ENCODE assay signal across 27 cellular contexts in the genomic region with DNA sequence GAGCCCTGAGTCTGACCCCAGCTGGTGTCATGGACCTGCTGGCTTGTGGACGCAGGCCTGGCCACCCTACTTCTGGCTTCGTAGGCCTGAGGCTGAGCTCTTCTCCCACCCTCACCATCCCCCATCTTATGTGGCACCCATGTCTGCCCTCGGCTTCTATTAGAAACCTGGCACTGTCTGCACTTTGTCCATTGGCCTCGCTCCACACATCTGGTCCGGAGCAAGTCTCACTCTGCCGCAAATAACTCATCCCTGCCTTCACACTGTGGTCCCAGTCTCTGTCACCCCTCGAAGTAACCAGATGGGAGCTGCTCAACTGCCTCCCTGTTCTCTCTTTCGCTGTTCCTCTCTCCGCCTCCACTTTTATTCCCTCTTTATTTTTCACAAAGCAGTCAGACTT.
DNase-seq lines count a peak whose midpoint lies in the region; ATAC-seq and TF ChIP-seq lines count a peak whose summit lies in the region.
"Had no signal": no experiment of that assay in that cellular context is flagged by ENCODE, and none has a peak within 500 bp of the region (broad histone marks: within the 10 kb centered on the region; RNA-seq: fewer than 3 reads in every experiment).

No MANE protein-coding gene starts in this region.

- no peaks in the 10 kb centered on the region for H3K23me2 ChIP-seq in H9 (ENCODE audit: insufficient read length, low read depth, low read length, poor library complexity, severe bottlenecking)

- H3K36me3 Mint-ChIP-seq in H9 (ENCODE audit: insufficient read depth in 1 of 3, low read depth in 3 of 3): peaks cover 67 to 98% (median 94%) of the 10 kb centered on the region in 3 experiments; a peak in 6 of 7 replicates
- peaks cover 85% of the 10 kb centered on the region for H3K36me3 Mint-ChIP-seq in nephron progenitor cell (ENCODE audit: low read depth)

- WGBS in H9 (ENCODE audit: extremely low coverage, insufficient read length, low lambda C conversion rate): no CpG with 5 or more reads among the region's 9 CpGs
- WGBS in tibial nerve, 2 donors: 88 to 89% methylated on average over 9 of the region's 9 CpGs

- no peak overlapping the region for H3K9ac ChIP-seq in H9 (ENCODE audit: extremely low read depth, insufficient read length, low read length)
- H3K9ac ChIP-seq: neural progenitor cell had no signal

- H3K4ac ChIP-seq in H9 (ENCODE audit: low read depth, low read length): no peak overlapping the region

- TF ChIP-seq CTCF in H9 (conservative IDR thresholded peaks at IDR 0.05): no peak
- no peak for TF ChIP-seq CTCF in nephron progenitor cell (IDR thresholded peaks at IDR 0.05)
- no peak for TF ChIP-seq CTCF in tibial nerve (IDR thresholded peaks at IDR 0.05)

- no peak overlapping the region for H3K4me2 ChIP-seq in H9 (ENCODE audit: insufficient read depth, insufficient read length, low read length)
- H3K4me2 ChIP-seq: A549, neural progenitor cell had no signal

- no peak overlapping the region for H2AK5ac ChIP-seq in H9 (ENCODE audit: insufficient read length, low read length)

- DNase-seq in AG08395 (ENCODE audit: low spot score) (peak; percentile 79), H9 (no peak), globus pallidus (ENCODE audit: low spot score) (peak; percentile 13), nephron progenitor cell (no peak), GM19240 (ENCODE audit: insufficient read length, low spot score) (no peak), NCI-H187 treated with DMSO at 0.1 percent for 48 hours (lab: John Stamatoyannopoulos, UW) (no peak), tibial nerve (ENCODE audit: low spot score in 2 of 2) (no peak)
- DNase-seq: activated CD4-positive, alpha-beta T cell treated with anti-CD3 and anti-CD28 coated beads, Interleukin-2, amount 50 U/mL, for 48 hours; activated CD4-positive, CD25-positive, alpha-beta regulatory T cell; dermis blood vessel endothelial cell; KG1; kidney glomerular epithelial cell; NCI-H1417; NCI-H2081 treated with DMSO at 0.1 percent for 48 hours; NCI-H226; NCI-H748 treated with DMSO at 0.1 percent for 48 hours; stimulated activated CD4-positive, alpha-beta T cell treated with anti-CD3 and anti-CD28 coated beads, Interleukin-15, amount 100 ng/mL, for 24 hours; stimulated activated naive CD4-positive, alpha-beta T cell had no signal

- no peaks in the 10 kb centered on the region for H3K4me1 Mint-ChIP-seq in H9
- H3K4me1 Mint-ChIP-seq in nephron progenitor cell: no peaks in the 10 kb centered on the region
- H3K4me1 Mint-ChIP-seq: neural progenitor cell had no signal

- no peaks in the 10 kb centered on the region for H3K79me2 ChIP-seq in H9 (ENCODE audit: insufficient read depth, low read length)

- no peak overlapping the region for H3K4me3 Mint-ChIP-seq in H9
- H3K4me3 Mint-ChIP-seq in nephron progenitor cell: no peak overlapping the region
- H3K4me3 Mint-ChIP-seq: neural progenitor cell had no signal

- H3K36me3 ChIP-seq in tibial nerve: peaks cover 8 to 92% (median 46%) of the 10 kb centered on the region in 3 donors
- H3K36me3 ChIP-seq: neural progenitor cell had no signal

- no peak overlapping the region for H3K56ac ChIP-seq in H9 (ENCODE audit: insufficient read length, low read depth, low read length)

- TF ChIP-seq EP300 in tibial nerve (IDR thresholded peaks at IDR 0.05): no peak

- no peak overlapping the region for H3K18ac ChIP-seq in H9 (ENCODE audit: insufficient read length, low read depth, low read length)

- no peak overlapping the region for H3K27ac ChIP-seq in H9 (ENCODE audit: insufficient read length, low read depth, low read length)
- H3K27ac ChIP-seq in tibial nerve: no peak overlapping the region
- H3K27ac ChIP-seq: A549, ascending aorta, cardiac muscle cell, neural progenitor cell, thoracic aorta, vagina had no signal

- H3K9me3 Mint-ChIP-seq in H9 (no peaks in the 10 kb centered on the region; a peak in 1 of 5 replicates), nephron progenitor cell (no peaks in the 10 kb centered on the region)
- H3K9me3 Mint-ChIP-seq: activated naive CD4-positive, alpha-beta T cell treated with anti-CD3 and anti-CD28 coated beads, Interleukin-2, amount 50 U/mL, for 72 hours; neural progenitor cell had no signal

- ATAC-seq in GM19455 (IDR thresholded peaks at IDR 0.05; ENCODE audit: unreplicated experiment): no peak
- ATAC-seq: A549; activated naive CD4-positive, alpha-beta T cell treated with anti-CD3 and anti-CD28 coated beads, Interleukin-2, amount 50 U/mL, for 72 hours had no signal

- no peak overlapping the region for H2BK20ac ChIP-seq in H9 (ENCODE audit: low read depth, low read length, poor library complexity, severe bottlenecking)

- H2BK5ac ChIP-seq in H9 (ENCODE audit: insufficient read length, low read length): no peak overlapping the region

- H2AFZ ChIP-seq in H9 (ENCODE audit: low read length): no peak overlapping the region
- H2AFZ ChIP-seq: neural progenitor cell had no signal

- H4K5ac ChIP-seq in H9 (ENCODE audit: insufficient read length, low read depth, low read length): no peak overlapping the region

- H3T11ph ChIP-seq in H9 (ENCODE audit: low read length): no peak overlapping the region

- H3K9me3 ChIP-seq in H9 (ENCODE audit: control insufficient read depth, low read depth, low read length) (no peaks in the 10 kb centered on the region), tibial nerve (no peaks in the 10 kb centered on the region)
- H3K9me3 ChIP-seq: A549, ascending aorta, thoracic aorta, vagina had no signal

- no peak overlapping the region for H4K8ac ChIP-seq in H9 (replicated peaks; ENCODE audit: insufficient read length, low read depth, low read length)

- no peak for TF ChIP-seq POLR2A in tibial nerve (IDR thresholded peaks at IDR 0.05)

- H4K20me1 ChIP-seq in H9 (ENCODE audit: control insufficient read depth, insufficient read depth, insufficient read length): no peaks in the 10 kb centered on the region

- H4K91ac ChIP-seq in H9 (ENCODE audit: insufficient read length, low read depth, low read length): no peak overlapping the region

- H2BK15ac ChIP-seq in H9 (ENCODE audit: low read depth, low read length): no peak overlapping the region

- H3K4me3 ChIP-seq in tibial nerve: no peak overlapping the region
- H3K4me3 ChIP-seq: A549, ascending aorta, cardiac muscle cell, neural progenitor cell, thoracic aorta, vagina had no signal

- no peak overlapping the region for H3K14ac ChIP-seq in H9 (ENCODE audit: insufficient read depth, low read length)

- H2BK120ac ChIP-seq in H9 (ENCODE audit: low read depth, low read length, poor library complexity, severe bottlenecking): no peak overlapping the region

- H3K27ac Mint-ChIP-seq in H9 (peak overlapping the region in 2 of 3 experiments; percentile 22 to 27; a peak in 1 of 7 replicates), nephron progenitor cell (peak overlapping the region; percentile 77)
- H3K27ac Mint-ChIP-seq: neural progenitor cell, progenitor cell of endocrine pancreas had no signal

- H3K4me1 ChIP-seq in H9 (ENCODE audit: insufficient read depth, low read length): no peaks in the 10 kb centered on the region
- H3K4me1 ChIP-seq in tibial nerve: no peaks in the 10 kb centered on the region
- H3K4me1 ChIP-seq: A549, ascending aorta, neural progenitor cell, vagina had no signal

- no peak overlapping the region for H2BK12ac ChIP-seq in H9 (ENCODE audit: insufficient read length, low read depth, low read length)

- H3K27me3 Mint-ChIP-seq in H9 (ENCODE audit: low read depth) (no peaks in the 10 kb centered on the region), nephron progenitor cell (ENCODE audit: low read depth, poor library complexity) (no peaks in the 10 kb centered on the region)
- H3K27me3 Mint-ChIP-seq: progenitor cell of endocrine pancreas had no signal

- no peak overlapping the region for H3K23ac ChIP-seq in H9 (ENCODE audit: insufficient read length, low read depth, low read length)

- H3K27me3 ChIP-seq in H9 (ENCODE audit: insufficient read depth, low read length) (no peaks in the 10 kb centered on the region), tibial nerve (no peaks in the 10 kb centered on the region)
- H3K27me3 ChIP-seq: ascending aorta, cardiac muscle cell, neural progenitor cell, vagina had no signal

- H3K79me1 ChIP-seq in H9 (ENCODE audit: insufficient read depth, low read depth, low read length, poor library complexity, severe bottlenecking): no peaks in the 10 kb centered on the region

Comparison
In these comparisons a context has a peak if more than half of its experiments do, and no peak if none do; other contexts are left out.
1. DNase-seq: peak in AG08395 (single experiment) and globus pallidus (single experiment); none in H9 (single experiment), nephron progenitor cell (single experiment), GM19240 (single experiment), NCI-H187 treated with DMSO at 0.1 percent for 48 hours (single experiment) and tibial nerve (0 of 2).